Comparison of ENCODE assay signal across 8 cellular contexts in genomic region chr11:107928767-107929507, GRCh38. TPM values are rescaled to one million over a fixed set of nuclear protein-coding genes. Genes with fewer than 3 reads are reported as not detected.
DNase-seq lines count a peak whose midpoint lies in the region; ATAC-seq lines count a peak whose summit lies in the region.

No MANE protein-coding gene starts in this region.

- peak overlapping the region; percentile 73 for H3K4me3 Mint-ChIP-seq in activated naive CD8-positive, alpha-beta T cell treated with anti-CD3 and anti-CD28 coated beads for 36 hours

- DNase-seq in NCI-H82 (lab: John Stamatoyannopoulos, UW), result peak; percentile 66
- no peak for DNase-seq in NCI-H82 treated with DMSO at 0.1 percent for 48 hours (lab: John Stamatoyannopoulos, UW; ENCODE audit: unreplicated experiment)
- DNase-seq in NCI-H2171 treated with DMSO at 0.1 percent for 48 hours (lab: John Stamatoyannopoulos, UW), result peak; percentile 77
- DNase-seq in activated naive CD8-positive, alpha-beta T cell treated with anti-CD3 and anti-CD28 coated beads for 36 hours, result no peak
- DNase-seq in HPDE6-E6E7 (ENCODE audit: extremely low spot score), result no peak

- H3K4me3 ChIP-seq in iPS-11a (ENCODE audit: low read depth, low read length), result peak overlapping the region; percentile 76
- H3K4me3 ChIP-seq in skeletal muscle satellite cell (ENCODE audit: low read length), result peak overlapping the region; percentile 61

- ATAC-seq in HG02571 (IDR thresholded peaks at IDR 0.05; ENCODE audit: unreplicated experiment), result peak; percentile 19

- peaks cover 7% of the 10 kb centered on the region for H3K4me1 ChIP-seq in skeletal muscle satellite cell (ENCODE audit: control insufficient read depth, insufficient read depth, low read length)

- H3K9me3 Mint-ChIP-seq in activated naive CD8-positive, alpha-beta T cell treated with anti-CD3 and anti-CD28 coated beads for 36 hours, result no peaks in the 10 kb centered on the region

- no peaks in the 10 kb centered on the region for H3K36me3 ChIP-seq in skeletal muscle satellite cell (ENCODE audit: insufficient read depth, low read length)

- H3K4me2 ChIP-seq in skeletal muscle satellite cell (ENCODE audit: low read length), result peak overlapping the region; percentile 85

- peaks cover 19% of the 10 kb centered on the region for H3K27me3 ChIP-seq in skeletal muscle satellite cell (ENCODE audit: control insufficient read depth, insufficient read depth, low read length)

- no peak overlapping the region for H3K27ac Mint-ChIP-seq in activated naive CD8-positive, alpha-beta T cell treated with anti-CD3 and anti-CD28 coated beads for 36 hours

- H3K9me3 ChIP-seq in skeletal muscle satellite cell (replicated peaks; ENCODE audit: low read length), result no peaks in the 10 kb centered on the region

- H3K4me1 Mint-ChIP-seq in activated naive CD8-positive, alpha-beta T cell treated with anti-CD3 and anti-CD28 coated beads for 36 hours, result peaks cover 7% of the 10 kb centered on the region

- no peak overlapping the region for H3K9ac ChIP-seq in skeletal muscle satellite cell (ENCODE audit: low read depth, low read length)

- H3K27me3 Mint-ChIP-seq in activated naive CD8-positive, alpha-beta T cell treated with anti-CD3 and anti-CD28 coated beads for 36 hours, result peaks cover 60% of the 10 kb centered on the region

- H3K36me3 Mint-ChIP-seq in activated naive CD8-positive, alpha-beta T cell treated with anti-CD3 and anti-CD28 coated beads for 36 hours, result peaks cover 1% of the 10 kb centered on the region

RNA-seq across cellular contexts. Expression of gene RAB39A, which starts 0.7 kb away (rescaled TPM):
- under 1 TPM in 1 of 2 experiments, not detected in 1; 0.26 TPM for total RNA-seq in activated naive CD8-positive, alpha-beta T cell treated with anti-CD3 and anti-CD28 coated beads for 36 hours
- total RNA-seq in skeletal muscle satellite cell (2012; rRNA removed), result 0.22 and 0.25 TPM in 2 replicates

Comparison
In these comparisons a context has a peak if more than half of its experiments do, and no peak if none do; other contexts are left out.
1. DNase-seq: peak in NCI-H82 (single experiment) and NCI-H2171 treated with DMSO at 0.1 percent for 48 hours (single experiment); none in NCI-H82 treated with DMSO at 0.1 percent for 48 hours (single experiment), activated naive CD8-positive, alpha-beta T cell treated with anti-CD3 and anti-CD28 coated beads for 36 hours (single experiment) and HPDE6-E6E7 (single experiment).